In genomic region chr15:68589783-68590710, GRCh38 we compare ENCODE assay signal across 16 cellular contexts. TPM values are rescaled to one million over a fixed set of nuclear protein-coding genes. Genes with fewer than 3 reads are reported as not detected.
DNase-seq lines count a peak whose midpoint lies in the region; ATAC-seq, FAIRE-seq and TF ChIP-seq lines count a peak whose summit lies in the region.
"Had no signal": no experiment of that assay in that cellular context is flagged by ENCODE, and none has a peak within 500 bp of the region (broad histone marks: within the 10 kb centered on the region; RNA-seq: fewer than 3 reads in every experiment).

No MANE protein-coding gene starts in this region.

- no peaks in the 10 kb centered on the region for H3K9me3 Mint-ChIP-seq in WTC11
- no peaks in the 10 kb centered on the region for H3K9me3 Mint-ChIP-seq in endothelial cell (ENCODE audit: unreplicated experiment)

- TF ChIP-seq CTCF in WTC11 (IDR thresholded peaks at IDR 0.05) (no peak), endothelial cell (IDR thresholded peaks at IDR 0.05; ENCODE audit: unreplicated experiment) (no peak)

- no peaks in the 10 kb centered on the region for H3K36me3 Mint-ChIP-seq in WTC11
- no peaks in the 10 kb centered on the region for H3K36me3 Mint-ChIP-seq in endothelial cell (ENCODE audit: low read depth, unreplicated experiment)
- H3K36me3 Mint-ChIP-seq: activated CD8-positive, alpha-beta memory T cell treated with anti-CD3 and anti-CD28 coated beads, Interleukin-2, amount 10 ng/mL, durations not matched to agents 7 days and 5 days had no signal

- no peaks in the 10 kb centered on the region for H3K27me3 Mint-ChIP-seq in WTC11 (ENCODE audit: low read depth)
- H3K27me3 Mint-ChIP-seq in endothelial cell (ENCODE audit: unreplicated experiment): peaks cover 11% of the 10 kb centered on the region

- H3K4me1 Mint-ChIP-seq in WTC11 (peaks cover 28% of the 10 kb centered on the region), endothelial cell (ENCODE audit: unreplicated experiment) (peaks cover 88% of the 10 kb centered on the region)

- DNase-seq in WTC11 (ENCODE audit: low spot score): no peak
- DNase-seq in endothelial cell (ENCODE audit: low spot score): no peak
- DNase-seq in midbrain (lab: John Stamatoyannopoulos, UW): peak; percentile 59
- DNase-seq in superior temporal gyrus (ENCODE audit: extremely low spot score): peak; percentile 67
- DNase-seq in urothelium cell line (ENCODE audit: low spot score): no peak
- DNase-seq in SIG-M5 (lab: John Stamatoyannopoulos, UW): no peak
- DNase-seq in activated CD4-positive, alpha-beta T cell treated with anti-CD3 and anti-CD28 coated beads for 1 hour: no peak
- DNase-seq in GF-D8 (lab: John Stamatoyannopoulos, UW): no peak
- DNase-seq: activated CD8-positive, alpha-beta memory T cell treated with anti-CD3 and anti-CD28 coated beads, Interleukin-2, amount 10 ng/mL, durations not matched to agents 7 days and 5 days; AML-193; gastrocnemius medialis; NCI-H526 treated with DMSO at 0.1 percent for 48 hours; stimulated activated CD4-positive, alpha-beta T cell treated with anti-CD3 and anti-CD28 coated beads, Interleukin-2, amount 100 ng/mL, for 48 hours; uterus; WERI-Rb-1 had no signal

- H3K27ac Mint-ChIP-seq in WTC11 (no peak overlapping the region), endothelial cell (ENCODE audit: unreplicated experiment) (peak overlapping the region; percentile 44)
- H3K27ac Mint-ChIP-seq: activated CD8-positive, alpha-beta memory T cell treated with anti-CD3 and anti-CD28 coated beads, Interleukin-2, amount 10 ng/mL, durations not matched to agents 7 days and 5 days had no signal

- H3K4me3 Mint-ChIP-seq in WTC11: no peak overlapping the region
- no peak overlapping the region for H3K4me3 Mint-ChIP-seq in endothelial cell (ENCODE audit: unreplicated experiment)
- H3K4me3 Mint-ChIP-seq: activated CD8-positive, alpha-beta memory T cell treated with anti-CD3 and anti-CD28 coated beads, Interleukin-2, amount 10 ng/mL, durations not matched to agents 7 days and 5 days had no signal

- POLR2A ChIA-PET in WTC11 (lab: Charles Lee): interaction anchor here (0.7 kb wide), 1 partner anchor 20 kb away, joined by 3 read pairs; no protein-coding TSS in a partner anchor

- ATAC-seq in WTC11: peak; percentile 39
- ATAC-seq: activated CD8-positive, alpha-beta memory T cell treated with anti-CD3 and anti-CD28 coated beads, Interleukin-2, amount 10 ng/mL, durations not matched to agents 7 days and 5 days; gastrocnemius medialis had no signal

- CTCF ChIA-PET in WTC11 (lab: Charles Lee): interaction anchor here (0.8 to 2.3 kb wide), 5 partner anchors 30 to 84 kb away, joined by 3 to 9 read pairs (median 5); no protein-coding TSS in a partner anchor

- no peak for FAIRE-seq in urothelium cell line (lab: Jason Lieb, UNC)
- FAIRE-seq: RCC 7860 had no signal

TF ChIP-seq in WTC11, 78 proteins besides CTCF, POLR2A, EP300 and RAD21:
- TF ChIP-seq FOXJ3 (CRISPR knock-in tag; IDR thresholded peaks at IDR 0.05; ENCODE audit: borderline replicate concordance) (no peak), ZNF232 (CRISPR knock-in tag; IDR thresholded peaks at IDR 0.05) (no peak), ZNF263 (CRISPR knock-in tag; IDR thresholded peaks at IDR 0.05; ENCODE audit: low read depth) (no peak), ATF2 (CRISPR knock-in tag; IDR thresholded peaks at IDR 0.05; ENCODE audit: borderline replicate concordance, low read depth) (no peak), TP53 (CRISPR knock-in tag; IDR thresholded peaks at IDR 0.05) (no peak), SMAD4 (CRISPR knock-in tag; IDR thresholded peaks at IDR 0.05) (no peak), JUN (CRISPR knock-in tag; IDR thresholded peaks at IDR 0.05) (no peak)
- TF ChIP-seq, protein P1, sequence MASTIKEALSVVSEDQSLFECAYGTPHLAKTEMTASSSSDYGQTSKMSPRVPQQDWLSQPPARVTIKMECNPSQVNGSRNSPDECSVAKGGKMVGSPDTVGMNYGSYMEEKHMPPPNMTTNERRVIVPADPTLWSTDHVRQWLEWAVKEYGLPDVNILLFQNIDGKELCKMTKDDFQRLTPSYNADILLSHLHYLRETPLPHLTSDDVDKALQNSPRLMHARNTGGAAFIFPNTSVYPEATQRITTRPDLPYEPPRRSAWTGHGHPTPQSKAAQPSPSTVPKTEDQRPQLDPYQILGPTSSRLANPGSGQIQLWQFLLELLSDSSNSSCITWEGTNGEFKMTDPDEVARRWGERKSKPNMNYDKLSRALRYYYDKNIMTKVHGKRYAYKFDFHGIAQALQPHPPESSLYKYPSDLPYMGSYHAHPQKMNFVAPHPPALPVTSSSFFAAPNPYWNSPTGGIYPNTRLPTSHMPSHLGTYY (CRISPR knock-in tag; IDR thresholded peaks at IDR 0.05): no peak
- TF ChIP-seq, protein P2, sequence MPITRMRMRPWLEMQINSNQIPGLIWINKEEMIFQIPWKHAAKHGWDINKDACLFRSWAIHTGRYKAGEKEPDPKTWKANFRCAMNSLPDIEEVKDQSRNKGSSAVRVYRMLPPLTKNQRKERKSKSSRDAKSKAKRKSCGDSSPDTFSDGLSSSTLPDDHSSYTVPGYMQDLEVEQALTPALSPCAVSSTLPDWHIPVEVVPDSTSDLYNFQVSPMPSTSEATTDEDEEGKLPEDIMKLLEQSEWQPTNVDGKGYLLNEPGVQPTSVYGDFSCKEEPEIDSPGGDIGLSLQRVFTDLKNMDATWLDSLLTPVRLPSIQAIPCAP (CRISPR knock-in tag; IDR thresholded peaks at IDR 0.05): no peak

RNA-seq across cellular contexts. Expression of gene CORO2B, which starts 11.3 kb away (rescaled TPM):
- total RNA-seq in WTC11 (2021) (3.5 to 4.9 TPM (median 3.6 TPM) in 3 replicates), endothelial cell (ENCODE audit: unreplicated experiment) (71.7 TPM)
- total RNA-seq: activated CD8-positive, alpha-beta memory T cell treated with anti-CD3 and anti-CD28 coated beads, Interleukin-2, amount 10 ng/mL, durations not matched to agents 7 days and 5 days had no signal

Comparison
In these comparisons a context has a peak if more than half of its experiments do, and no peak if none do; other contexts are left out.
1. DNase-seq: peak in midbrain (single experiment) and superior temporal gyrus (single experiment); none in WTC11 (single experiment), endothelial cell (single experiment), urothelium cell line (single experiment), SIG-M5 (single experiment), activated CD4-positive, alpha-beta T cell treated with anti-CD3 and anti-CD28 coated beads for 1 hour (single experiment) and GF-D8 (single experiment).
2. RNA of gene CORO2B, which starts 11.3 kb away (total RNA-seq): 71.7 TPM in endothelial cell (single experiment); 3.5 to 4.9 TPM in WTC11; every median in the first group is over 10 times any median in the second.